ENCODE assay signal across 22 cellular contexts in genomic region chr6:114008331-114008730, GRCh38. TPM values are rescaled to one million over a fixed set of nuclear protein-coding genes. Genes with fewer than 3 reads are reported as not detected.
DNase-seq lines count a peak whose midpoint lies in the region; ATAC-seq and TF ChIP-seq lines count a peak whose summit lies in the region.
"Had no signal": no experiment of that assay in that cellular context is flagged by ENCODE, and none has a peak within 500 bp of the region (broad histone marks: within the 10 kb centered on the region; RNA-seq: fewer than 3 reads in every experiment).

No MANE protein-coding gene starts in this region.

- H3K36me3 ChIP-seq in mammary epithelial cell (ENCODE audit: insufficient read depth, low read length) (no peaks in the 10 kb centered on the region), iPS-18a (ENCODE audit: control insufficient read depth, low read depth, low read length) (no peaks in the 10 kb centered on the region)
- H3K36me3 ChIP-seq: left lung, neutrophil had no signal

- H2AFZ ChIP-seq in mammary epithelial cell (ENCODE audit: low read depth, low read length) = no peak overlapping the region

- H3K4me1 Mint-ChIP-seq in MCF 10A (ENCODE audit: insufficient read depth, unreplicated experiment) (peaks cover 12% of the 10 kb centered on the region), WTC11 (peaks cover 50% of the 10 kb centered on the region), type B pancreatic cell (ENCODE audit: unreplicated experiment) (peaks cover 16% of the 10 kb centered on the region)

- H3K4me1 ChIP-seq in mammary epithelial cell (ENCODE audit: insufficient read depth, low read length) (no peaks in the 10 kb centered on the region), iPS-18a (ENCODE audit: control insufficient read depth, low read depth, low read length) (peaks cover 38% of the 10 kb centered on the region)
- H3K4me1 ChIP-seq: left lung had no signal

- no peak for DNase-seq in mammary epithelial cell
- no peak for DNase-seq in MCF 10A (ENCODE audit: unreplicated experiment)
- no peak for DNase-seq in WTC11 (ENCODE audit: low spot score)
- no peak for DNase-seq in type B pancreatic cell (ENCODE audit: extremely low spot score, unreplicated experiment)
- no peak for DNase-seq in NCI-H1092 treated with DMSO at 0.1 percent for 48 hours (lab: John Stamatoyannopoulos, UW)
- DNase-seq: 8988T; activated CD4-positive, alpha-beta T cell treated with anti-CD3 and anti-CD28 coated beads, Interleukin-2, amount 50 U/mL, for 48 hours; amniotic stem cell; COR-L47; effector CD4-positive, alpha-beta T cell; left lung; NCI-H187; NCI-H2227 treated with DMSO at 0.1 percent for 48 hours; NCI-H774; SHP77 treated with DMSO at 0.1 percent for 48 hours; stimulated activated CD4-positive, alpha-beta T cell treated with anti-CD3 and anti-CD28 coated beads, Interleukin-12 subunit alpha, Interleukin-12 subunit beta, amount 100 ng/mL, for 4 hours; stimulated activated CD8-positive, alpha-beta memory T cell treated with anti-CD3 and anti-CD28 coated beads, Interleukin-4, amount 100 ng/mL, for 48 hours; T-helper 17 cell had no signal

- no peaks in the 10 kb centered on the region for H3K79me2 ChIP-seq in mammary epithelial cell (ENCODE audit: insufficient read depth, low read length)

- H3K27me3 Mint-ChIP-seq in MCF 10A (ENCODE audit: insufficient read depth, unreplicated experiment) (no peaks in the 10 kb centered on the region), WTC11 (ENCODE audit: low read depth) (no peaks in the 10 kb centered on the region), type B pancreatic cell (no peaks in the 10 kb centered on the region)
- H3K27me3 Mint-ChIP-seq: T-helper 17 cell had no signal

- no peak overlapping the region for H3K27ac ChIP-seq in mammary epithelial cell (ENCODE audit: insufficient read depth, low read depth, low read length)
- H3K27ac ChIP-seq in iPS-18a (ENCODE audit: low read length) = no peak overlapping the region
- H3K27ac ChIP-seq: left lung, neutrophil had no signal

- ATAC-seq in WTC11 (no peak), HG03354 (IDR thresholded peaks at IDR 0.05; ENCODE audit: poor library complexity, severe bottlenecking, unreplicated experiment) (no peak), HG02571 (IDR thresholded peaks at IDR 0.05; ENCODE audit: unreplicated experiment) (no peak)
- ATAC-seq: left lung had no signal

- intact Hi-C loops in mammary epithelial cell (cut with micrococcal nuclease) = no loop called here
- intact Hi-C loops in MCF 10A (cut with micrococcal nuclease) = no loop called here

- H3K4me3 ChIP-seq in mammary epithelial cell (replicated peaks in 1 of 3; ENCODE audit: insufficient read depth in 1 of 3, low read depth in 2 of 3, low read length in 3 of 3) = no peak overlapping the region
- no peak overlapping the region for H3K4me3 ChIP-seq in iPS-18a (ENCODE audit: low read length)
- H3K4me3 ChIP-seq: left lung had no signal

- 70% methylated on average over 4 of the region's 4 CpGs for WGBS in mammary epithelial cell (ENCODE audit: low coverage, missing lambda C conversion rate)

- H3K27ac Mint-ChIP-seq in MCF 10A (ENCODE audit: low read depth, unreplicated experiment) = no peak overlapping the region
- peak overlapping the region; percentile 68; the same call in 1 of the 2 replicates for H3K27ac Mint-ChIP-seq in WTC11
- peak overlapping the region; percentile 58 for H3K27ac Mint-ChIP-seq in type B pancreatic cell

- no peaks in the 10 kb centered on the region for H3K9me3 Mint-ChIP-seq in MCF 10A (ENCODE audit: unreplicated experiment)
- peaks cover 11% of the 10 kb centered on the region for H3K9me3 Mint-ChIP-seq in WTC11
- peaks cover 4% of the 10 kb centered on the region for H3K9me3 Mint-ChIP-seq in type B pancreatic cell

- CTCF ChIA-PET in mammary epithelial cell (lab: Charles Lee; ENCODE audit: low non-redundant PET) (no interaction called here), MCF 10A (lab: Yijun Ruan, JAX) (no interaction called here), WTC11 (lab: Charles Lee) (interaction anchor here (1.1 kb wide), 1 partner anchor 27 kb away, joined by 3 read pairs; no protein-coding TSS in a partner anchor)

- H3K9ac ChIP-seq in mammary epithelial cell (ENCODE audit: insufficient read depth, low read length) = no peak overlapping the region
- peak overlapping the region; percentile 1 for H3K9ac ChIP-seq in iPS-18a (ENCODE audit: low read length)

- H3K27me3 ChIP-seq in mammary epithelial cell (ENCODE audit: insufficient read depth, low read length) (no peaks in the 10 kb centered on the region), iPS-18a (ENCODE audit: control insufficient read depth, insufficient read depth, low read length) (no peaks in the 10 kb centered on the region)
- H3K27me3 ChIP-seq: left lung, neutrophil had no signal

- dilution Hi-C loops in mammary epithelial cell (cut with HindIII; ENCODE audit: low sequenced_read_pairs) = no loop called here

- POLR2A ChIA-PET in MCF 10A (lab: Yijun Ruan, JAX) = no interaction called here
- POLR2A ChIA-PET in WTC11 (lab: Charles Lee) = no interaction called here

- H3K4me2 ChIP-seq in mammary epithelial cell (ENCODE audit: insufficient read depth, low read depth, low read length) = peak overlapping the region; percentile 10

- BruUV-seq in mammary epithelial cell (replicated peaks; lab: Mats Ljungman, UMichigan) (no TSS peak), MCF 10A (replicated peaks; lab: Mats Ljungman, UMichigan) (no TSS peak)

- H3K36me3 Mint-ChIP-seq in MCF 10A (ENCODE audit: insufficient read depth, unreplicated experiment) (no peaks in the 10 kb centered on the region), WTC11 (peaks cover 6% of the 10 kb centered on the region), type B pancreatic cell (peaks cover 4% of the 10 kb centered on the region)

- in situ Hi-C loops in mammary epithelial cell (cut with MboI; ENCODE audit: low sequenced_read_pairs in 2 of 2) = no loop called here

- no peak overlapping the region for H3K4me3 Mint-ChIP-seq in MCF 10A (ENCODE audit: unreplicated experiment)
- H3K4me3 Mint-ChIP-seq in WTC11 = no peak overlapping the region
- H3K4me3 Mint-ChIP-seq in type B pancreatic cell = peak overlapping the region; percentile 39

- H4K20me1 ChIP-seq in mammary epithelial cell (ENCODE audit: insufficient read depth, low read length) = no peaks in the 10 kb centered on the region

- TF ChIP-seq CTCF in mammary epithelial cell (conservative IDR thresholded peaks at IDR 0.05 in 1 of 2, IDR thresholded peaks at IDR 0.05 in 1 of 2; ENCODE audit: extremely low read depth in 1 of 2, insufficient read depth in 1 of 2, low read depth in 1 of 2, low read length in 2 of 2) = no peak
- TF ChIP-seq CTCF in MCF 10A (IDR thresholded peaks at IDR 0.05; ENCODE audit: unreplicated experiment) = no peak
- TF ChIP-seq CTCF in WTC11 (IDR thresholded peaks at IDR 0.05) = no peak
- TF ChIP-seq CTCF in type B pancreatic cell (conservative IDR thresholded peaks at IDR 0.05) = no peak

- no peaks in the 10 kb centered on the region for H3K9me3 ChIP-seq in mammary epithelial cell (replicated peaks; ENCODE audit: insufficient read depth, low read length)
- H3K9me3 ChIP-seq in iPS-18a (ENCODE audit: control insufficient read depth, low read depth, low read length) = no peaks in the 10 kb centered on the region
- H3K9me3 ChIP-seq: left lung, neutrophil had no signal

TF ChIP-seq in WTC11, 78 proteins besides CTCF, POLR2A, EP300 and RAD21 (continues in another document):
- TF ChIP-seq MLX (CRISPR knock-in tag; IDR thresholded peaks at IDR 0.05) (no peak), GTF2I (CRISPR knock-in tag; conservative IDR thresholded peaks at IDR 0.05) (no peak), ZBTB43 (CRISPR knock-in tag; IDR thresholded peaks at IDR 0.05) (no peak), STAT6 (CRISPR knock-in tag; conservative IDR thresholded peaks at IDR 0.05; ENCODE audit: low read depth) (no peak), CBFB (CRISPR knock-in tag; IDR thresholded peaks at IDR 0.05; ENCODE audit: low read depth) (no peak), SMAD4 (CRISPR knock-in tag; IDR thresholded peaks at IDR 0.05) (no peak)

RNA-seq across cellular contexts. Expression of gene HDAC2, which starts 37.4 kb away (rescaled TPM):
- total RNA-seq in mammary epithelial cell (100 to 1,000 TPM in 1 of 2 donors, 10 to 100 TPM in 1; 56.7 to 105 TPM), MCF 10A (2022) (105 and 118 TPM in 2 replicates), WTC11 (2021) (318 to 331 TPM (median 321 TPM) in 3 replicates), type B pancreatic cell (ENCODE audit: low replicate concordance) (193 and 232 TPM in 2 replicates)
- polyA plus RNA-seq in mammary epithelial cell = 120 TPM
- 83.4 TPM for polyA minus RNA-seq in mammary epithelial cell
